8 cellular contexts compared by ENCODE assay signal in genomic region chr9:128881627-128881883, GRCh38. TPM values are rescaled to one million over a fixed set of nuclear protein-coding genes. Genes with fewer than 3 reads are reported as not detected.
A peak's percentile ranks its signal among the peaks of the same experiment; 100 is the strongest.
DNase-seq lines count a peak whose midpoint lies in the region; ATAC-seq and TF ChIP-seq lines count a peak whose summit lies in the region.

No MANE protein-coding gene starts in this region.

- H3K27me3 ChIP-seq in brain microvascular endothelial cell (replicated peaks) (no peaks in the 10 kb centered on the region), lower lobe of right lung (ENCODE audit: low read depth) (no peaks in the 10 kb centered on the region), uterus (no peaks in the 10 kb centered on the region)

- in situ Hi-C loops in brain microvascular endothelial cell (cut with HindIII; ENCODE audit: low pct_ligation_motif_present, low sequenced_read_pairs): no loop called here
- in situ Hi-C loops in GM13976 (cut with MboI; ENCODE audit: low sequenced_read_pairs, unreplicated experiment): no loop called here

- H3K4me3 ChIP-seq in brain microvascular endothelial cell (ENCODE audit: low read depth, low read length) (peak overlapping the region; percentile 93), lower lobe of right lung (peak overlapping the region; percentile 96), uterus (peak overlapping the region; percentile 73 to 83)

- peak overlapping the region; percentile 93 for H3K27ac Mint-ChIP-seq in activated T-cell treated with anti-CD3 and anti-CD28 coated beads, Interleukin-2, amount 50 U/mL, for 72 hours

- H3K4me1 ChIP-seq in lower lobe of right lung: peaks cover 43% of the 10 kb centered on the region
- H3K4me1 ChIP-seq in uterus: peaks cover 4 to 27% of the 10 kb centered on the region in 2 donors

- peaks cover 0 to 7% of the 10 kb centered on the region in 2 donors for H3K36me3 Mint-ChIP-seq in activated T-cell treated with anti-CD3 and anti-CD28 coated beads, Interleukin-2, amount 50 U/mL, for 72 hours (ENCODE audit: insufficient read depth in 2 of 2)

- intact Hi-C loops in lower lobe of right lung (cut with DNase I): no loop called here
- intact Hi-C loops in uterus (cut with DNase I; ENCODE audit: low total_unique reads): loop anchor here (5.0 kb wide), 1 partner anchor 41 kb away; the partner anchor contains the start of gene PHYHD1

- no peaks in the 10 kb centered on the region for H3K27me3 Mint-ChIP-seq in activated T-cell treated with anti-CD3 and anti-CD28 coated beads, Interleukin-2, amount 50 U/mL, for 72 hours (ENCODE audit: low read depth)

- peak in 1 of 2 donors; percentile 34 for ATAC-seq in activated T-cell treated with anti-CD3 and anti-CD28 coated beads, Interleukin-2, amount 50 U/mL, for 72 hours (replicated peaks in 1 of 2)
- ATAC-seq in lower lobe of right lung: peak; percentile 44 to 45

- H3K4me1 Mint-ChIP-seq in activated T-cell treated with anti-CD3 and anti-CD28 coated beads, Interleukin-2, amount 50 U/mL, for 72 hours (ENCODE audit: low read depth): peaks cover 60% of the 10 kb centered on the region

- H3K27ac ChIP-seq in brain microvascular endothelial cell: no peak overlapping the region
- H3K27ac ChIP-seq in lower lobe of right lung: peak overlapping the region; percentile 97
- peak overlapping the region; percentile 96 to 98 for H3K27ac ChIP-seq in uterus

- no peak for DNase-seq in activated T-cell treated with anti-CD3 and anti-CD28 coated beads, Interleukin-2, amount 50 U/mL, for 72 hours
- no peak for DNase-seq in activated T-cell treated with anti-CD3 and anti-CD28 coated beads, Interleukin-2, amount 50 U/mL, for 48 hours
- DNase-seq in brain microvascular endothelial cell (peak; percentile 35), lower lobe of right lung (no peak), uterus (no peak), GF-D8 (lab: John Stamatoyannopoulos, UW) (no peak), NCI-H1694 treated with DMSO at 0.1 percent for 48 hours (lab: John Stamatoyannopoulos, UW) (no peak), GM13976 (ENCODE audit: low spot score) (no peak)

- H3K9me3 Mint-ChIP-seq in activated T-cell treated with anti-CD3 and anti-CD28 coated beads, Interleukin-2, amount 50 U/mL, for 72 hours: no peaks in the 10 kb centered on the region

- peak overlapping the region; percentile 87 to 91 for H3K4me3 Mint-ChIP-seq in activated T-cell treated with anti-CD3 and anti-CD28 coated beads, Interleukin-2, amount 50 U/mL, for 72 hours

- no peak for TF ChIP-seq POLR2A in uterus (IDR thresholded peaks at IDR 0.05)

- no peak for TF ChIP-seq CTCF in brain microvascular endothelial cell (IDR thresholded peaks at IDR 0.05; ENCODE audit: low read depth, low read length, missing control alignments)
- TF ChIP-seq CTCF in lower lobe of right lung (IDR thresholded peaks at IDR 0.05): no peak
- no peak for TF ChIP-seq CTCF in uterus (IDR thresholded peaks at IDR 0.05)
- no peak for TF ChIP-seq CTCF in GM13976 (IDR thresholded peaks at IDR 0.05; ENCODE audit: borderline replicate concordance, control extremely low read depth, extremely low read depth, insufficient read depth, missing control alignments)

- H3K36me3 ChIP-seq in brain microvascular endothelial cell (replicated peaks) (peaks cover 10% of the 10 kb centered on the region), lower lobe of right lung (peaks cover 10% of the 10 kb centered on the region), uterus (no peaks in the 10 kb centered on the region)

- H3K9me3 ChIP-seq in lower lobe of right lung: no peaks in the 10 kb centered on the region
- no peaks in the 10 kb centered on the region for H3K9me3 ChIP-seq in uterus

RNA-seq across cellular contexts. Expression of gene KYAT1, which starts 0.2 kb away (rescaled TPM):
- total RNA-seq in activated T-cell treated with anti-CD3 and anti-CD28 coated beads, Interleukin-2, amount 50 U/mL, for 72 hours: 10 to 100 TPM in 1 of 2 donors, 1 to 10 TPM in 1; 8.8 to 13.8 TPM
- 7.1 TPM for total RNA-seq in lower lobe of right lung
- total RNA-seq in uterus: 10 to 100 TPM in 1 of 4 donors, 1 to 10 TPM in 3; 1.5 to 11.0 (median 3.4) TPM

RNA-seq across cellular contexts. Expression of gene LRRC8A, which starts 0.4 kb away (rescaled TPM):
- total RNA-seq in activated T-cell treated with anti-CD3 and anti-CD28 coated beads, Interleukin-2, amount 50 U/mL, for 72 hours: 10 to 100 TPM; 19.2 to 20.1 TPM
- 45.5 TPM for total RNA-seq in lower lobe of right lung
- total RNA-seq in uterus: 10 to 100 TPM; 23.5 to 58.7 (median 30.8) TPM

RNA-seq across cellular contexts. Expression of gene PHYHD1, which starts 39.2 kb away (rescaled TPM):
- 1 to 10 TPM; 1.1 to 1.9 TPM for total RNA-seq in activated T-cell treated with anti-CD3 and anti-CD28 coated beads, Interleukin-2, amount 50 U/mL, for 72 hours
- 39.8 TPM for total RNA-seq in lower lobe of right lung
- total RNA-seq in uterus: 10 to 100 TPM; 23.2 to 30.8 (median 27.2) TPM

RNA-seq across cellular contexts. Expression of gene SPOUT1, which starts 52.0 kb away (rescaled TPM):
- 10 to 100 TPM; 64.8 to 69.1 TPM for total RNA-seq in activated T-cell treated with anti-CD3 and anti-CD28 coated beads, Interleukin-2, amount 50 U/mL, for 72 hours
- total RNA-seq in lower lobe of right lung (32.1 TPM), uterus (10 to 100 TPM in 2 of 4 donors, 1 to 10 TPM in 2; 4.4 to 34.2 (median 17.3) TPM)

Comparison
In these comparisons a context has a peak if more than half of its experiments do, and no peak if none do; other contexts are left out.
1. RNA of gene PHYHD1, which starts 39.2 kb away (total RNA-seq): 39.8 TPM in lower lobe of right lung (single experiment) and 23.2 to 30.8 TPM in uterus; 1.1 to 1.9 TPM in activated T-cell treated with anti-CD3 and anti-CD28 coated beads, Interleukin-2, amount 50 U/mL, for 72 hours; every median in the first group is over 4 times any median in the second.
2. Peak in every context shown above with its lines, with median percentiles within 50 percentile points of each other: H3K4me3 ChIP-seq.